In genomic region chr12:4994622-4995021, GRCh38 we compare ENCODE assay signal across 26 cellular contexts. TPM values are rescaled to one million over a fixed set of nuclear protein-coding genes. Genes with fewer than 3 reads are reported as not detected.
"Had no signal": no experiment of that assay in that cellular context is flagged by ENCODE, and none has a peak within 500 bp of the region (broad histone marks: within the 10 kb centered on the region; RNA-seq: fewer than 3 reads in every experiment).

No MANE protein-coding gene starts in this region.

- H3K27ac ChIP-seq: left lung, ovary, prostate gland, right lobe of liver, suprapubic skin, thoracic aorta, tibial artery, upper lobe of right lung, uterus had no signal

- H3K4me1 ChIP-seq: left lung, prostate gland, right lobe of liver, upper lobe of right lung, uterus had no signal

- H3K4me3 ChIP-seq: left lung, lung, mucosa of descending colon, ovary, prostate gland, right lobe of liver, smooth muscle cell, suprapubic skin, thoracic aorta, tibial artery, upper lobe of right lung, uterus had no signal

- H3K27me3 ChIP-seq: ovary, right lobe of liver, uterus had no signal

- DNase-seq: hippocampal formation; kidney glomerular epithelial cell; left colon; left lung; mesendoderm; midbrain; mucosa of descending colon; naive thymus-derived CD4-positive, alpha-beta T cell; ovary; retina; stimulated activated CD4-positive, alpha-beta T cell treated with anti-CD3 and anti-CD28 coated beads, Interleukin-2, amount 100 ng/mL, for 24 hours; stimulated activated CD4-positive, alpha-beta T cell treated with anti-CD3 and anti-CD28 coated beads, Interleukin-4, amount 100 ng/mL, for 1 hour; stimulated activated naive B cell treated with anti-CD40 and anti-IgM and Interleukin-4, amounts not matched to agents 10 μg/mL and 1 μg/mL and 100 μg/mL, for 72 hours; trophoblast cell; upper lobe of right lung; uterus had no signal

- H3K9me3 ChIP-seq: left lung, mucosa of descending colon, ovary, prostate gland, right lobe of liver, suprapubic skin, thoracic aorta, tibial artery, upper lobe of right lung, uterus had no signal

- FAIRE-seq: keratinocyte had no signal

- H3K36me3 ChIP-seq: left lung, ovary, prostate gland, right lobe of liver, suprapubic skin, thoracic aorta, tibial artery, upper lobe of right lung, uterus had no signal

- ATAC-seq: left colon; left lung; mucosa of descending colon; naive thymus-derived CD4-positive, alpha-beta T cell; natural killer cell treated with Interleukin-12 subunit alpha and Interleukin-12 subunit beta and Interleukin-15 and Interleukin-18, amount 100 ng/mL, for 72 hours; right lobe of liver; stimulated activated naive B cell treated with anti-CD40 and anti-IgM and Interleukin-4, amounts not matched to agents 10 μg/mL and 1 μg/mL and 100 μg/mL, for 72 hours; upper lobe of right lung had no signal

RNA-seq across cellular contexts. Expression of gene KCNA5, which starts 49.1 kb away (rescaled TPM):
- total RNA-seq: myocyte; naive thymus-derived CD4-positive, alpha-beta T cell; natural killer cell treated with Interleukin-12 subunit alpha and Interleukin-12 subunit beta and Interleukin-15 and Interleukin-18, amount 100 ng/mL, for 72 hours; smooth muscle cell had no signal
- polyA plus RNA-seq: keratinocyte; naive thymus-derived CD4-positive, alpha-beta T cell; smooth muscle cell had no signal
